Comparison of ENCODE assay signal across 1 cellular context in genomic region chr16:29745126-29745852, GRCh38.
TF ChIP-seq lines count a peak whose summit lies in the region.

No MANE protein-coding gene starts in this region.

TF ChIP-seq in GM12878, 131 proteins besides CTCF, POLR2A, EP300 and RAD21 (continued from another document):
- TF ChIP-seq ZBTB4 (CRISPR knock-in tag; IDR thresholded peaks at IDR 0.05) = no peak
- no peak for TF ChIP-seq PAX8 (IDR thresholded peaks at IDR 0.05)
- TF ChIP-seq ETV6 (conservative IDR thresholded peaks at IDR 0.05 in 1 of 2, IDR thresholded peaks at IDR 0.05 in 1 of 2; ENCODE audit: borderline replicate concordance in 1 of 2, low read depth in 1 of 2) = peak in 1 of 2 experiments; percentile 45; a peak in 1 of 4 replicates
- TF ChIP-seq SP1 (IDR thresholded peaks at IDR 0.05; ENCODE audit: low read depth, low read length) = peak; percentile 23
- no peak for TF ChIP-seq NR2C2 (IDR thresholded peaks at IDR 0.05; ENCODE audit: borderline replicate concordance, control insufficient read depth, insufficient read length, low read depth)
- no peak for TF ChIP-seq TCF12 (IDR thresholded peaks at IDR 0.05; ENCODE audit: low read depth, low read length)
- TF ChIP-seq REST (IDR thresholded peaks at IDR 0.05; ENCODE audit: low read depth, low read length) = no peak
- TF ChIP-seq EED (IDR thresholded peaks at IDR 0.05; ENCODE audit: low read depth) = no peak
- TF ChIP-seq HDAC2 (IDR thresholded peaks at IDR 0.05) = no peak
- no peak for TF ChIP-seq NRF1 (conservative IDR thresholded peaks at IDR 0.05; ENCODE audit: low read depth, low read length)
- peak; percentile 63; the same call in 1 of the 2 replicates for TF ChIP-seq RUNX3 (IDR thresholded peaks at IDR 0.05; ENCODE audit: low read length)
- no peak for TF ChIP-seq SREBF2 (IDR thresholded peaks at IDR 0.05; ENCODE audit: low read length)
- TF ChIP-seq RELA (IDR thresholded peaks at IDR 0.05; ENCODE audit: borderline replicate concordance, partially characterized antibody) = no peak
- TF ChIP-seq BCLAF1 (IDR thresholded peaks at IDR 0.05) = no peak
- no peak; the same call in 1 of the 2 replicates for TF ChIP-seq MAX (IDR thresholded peaks at IDR 0.05; ENCODE audit: low read depth, low read length)
- TF ChIP-seq RBBP5 (conservative IDR thresholded peaks at IDR 0.05) = no peak
- TF ChIP-seq ATF7 (IDR thresholded peaks at IDR 0.05; ENCODE audit: low read depth) = no peak
- TF ChIP-seq IRF4 (IDR thresholded peaks at IDR 0.05; ENCODE audit: low read depth, low read length) = 0 out of 2 replicates have a peak, but pooled peaks have one; percentile 30
- TF ChIP-seq ZBED1 (IDR thresholded peaks at IDR 0.05; ENCODE audit: borderline replicate concordance) = no peak
- 0 out of 2 replicates have a peak, but pooled peaks have one; percentile 12 for TF ChIP-seq RB1 (IDR thresholded peaks at IDR 0.05; ENCODE audit: borderline replicate concordance)
- TF ChIP-seq MYB (IDR thresholded peaks at IDR 0.05; ENCODE audit: borderline replicate concordance, low read depth, low read length) = no peak
- no peak for TF ChIP-seq PBX3 (IDR thresholded peaks at IDR 0.05; ENCODE audit: insufficient replicate concordance, low read depth, low read length)
- TF ChIP-seq BACH1 (IDR thresholded peaks at IDR 0.05; ENCODE audit: borderline replicate concordance) = no peak
- no peak for TF ChIP-seq PML (IDR thresholded peaks at IDR 0.05; ENCODE audit: low read length)
- TF ChIP-seq ZNF384 (IDR thresholded peaks at IDR 0.05; ENCODE audit: borderline replicate concordance, low read depth, low read length) = no peak
- no peak for TF ChIP-seq ZZZ3 (IDR thresholded peaks at IDR 0.05; ENCODE audit: control insufficient read depth, insufficient read length, low read depth)
- TF ChIP-seq SREBF1 (IDR thresholded peaks at IDR 0.05; ENCODE audit: low read length) = no peak
- TF ChIP-seq ZBTB11 (CRISPR knock-in tag; IDR thresholded peaks at IDR 0.05) = no peak
